29 cellular contexts compared by ENCODE assay signal in the genomic region with DNA sequence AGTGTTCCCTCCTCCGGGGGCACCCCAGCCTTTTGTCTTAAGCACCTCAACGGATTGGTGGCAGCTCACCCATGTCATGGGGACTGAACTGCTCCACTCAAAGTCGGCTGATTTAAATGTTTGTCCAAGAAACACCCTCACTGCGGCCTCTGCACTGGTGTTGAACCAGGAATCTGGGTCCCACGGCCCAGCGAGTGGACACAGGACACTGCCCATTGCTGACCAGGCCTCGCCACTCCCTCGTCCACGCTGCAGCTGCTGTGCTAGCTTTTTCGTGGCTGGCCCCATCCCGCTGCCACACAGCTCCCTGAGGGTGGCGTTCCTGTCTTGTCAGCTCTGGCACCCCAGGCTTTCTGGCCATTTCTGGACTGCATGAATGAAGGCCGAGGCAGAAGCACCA.
"Had no signal": no experiment of that assay in that cellular context is flagged by ENCODE, and none has a peak within 500 bp of the region (broad histone marks: within the 10 kb centered on the region; RNA-seq: fewer than 3 reads in every experiment).

No MANE protein-coding gene starts in this region.

- H3K4me2 ChIP-seq: smooth muscle cell had no signal

- ATAC-seq: naive thymus-derived CD4-positive, alpha-beta T cell; natural killer cell treated with Interleukin-12 subunit alpha and Interleukin-12 subunit beta and Interleukin-15 and Interleukin-18, amount 100 ng/mL, for 72 hours; psoas muscle; right cardiac atrium; sciatic nerve; stimulated activated effector memory CD8-positive, alpha-beta T cell treated with anti-CD3 and anti-CD28 coated beads, Interleukin-12 subunit alpha, Interleukin-12 subunit beta, amount 100 ng/mL, for 72 hours; stimulated activated naive B cell treated with anti-CD40 and anti-IgM and Interleukin-4, amounts not matched to agents 10 μg/mL and 1 μg/mL and 100 μg/mL, for 72 hours had no signal

- H3K4me1 ChIP-seq: parathyroid adenoma, psoas muscle, stomach, thyroid gland, tibial nerve, upper lobe of left lung, vagina had no signal

- H3K79me2 ChIP-seq: parathyroid adenoma had no signal

- H3K4me3 ChIP-seq: ovary, psoas muscle, skin epidermis, smooth muscle cell, stomach, thoracic aorta, thyroid gland, tibial nerve, upper lobe of left lung, vagina had no signal

- H3K4me1 Mint-ChIP-seq: naive thymus-derived CD4-positive, alpha-beta T cell; stimulated activated effector memory CD8-positive, alpha-beta T cell treated with anti-CD3 and anti-CD28 coated beads, Interleukin-12 subunit alpha, Interleukin-12 subunit beta, amount 100 ng/mL, for 72 hours; stimulated activated naive B cell treated with anti-CD40 and anti-IgM and Interleukin-4, amounts not matched to agents 10 μg/mL and 1 μg/mL and 100 μg/mL, for 72 hours had no signal

- H3K9ac ChIP-seq: parathyroid adenoma had no signal

- H3K36me3 Mint-ChIP-seq: naive thymus-derived CD4-positive, alpha-beta T cell; natural killer cell treated with Interleukin-12 subunit alpha and Interleukin-12 subunit beta and Interleukin-15 and Interleukin-18, amount 100 ng/mL, for 72 hours; stimulated activated effector memory CD8-positive, alpha-beta T cell treated with anti-CD3 and anti-CD28 coated beads, Interleukin-12 subunit alpha, Interleukin-12 subunit beta, amount 100 ng/mL, for 72 hours; stimulated activated naive B cell treated with anti-CD40 and anti-IgM and Interleukin-4, amounts not matched to agents 10 μg/mL and 1 μg/mL and 100 μg/mL, for 72 hours had no signal

- H3K4me3 Mint-ChIP-seq: naive thymus-derived CD4-positive, alpha-beta T cell; natural killer cell treated with Interleukin-12 subunit alpha and Interleukin-12 subunit beta and Interleukin-15 and Interleukin-18, amount 100 ng/mL, for 72 hours; nephron progenitor cell; neural crest cell; stimulated activated effector memory CD8-positive, alpha-beta T cell treated with anti-CD3 and anti-CD28 coated beads, Interleukin-12 subunit alpha, Interleukin-12 subunit beta, amount 100 ng/mL, for 72 hours; stimulated activated naive B cell treated with anti-CD40 and anti-IgM and Interleukin-4, amounts not matched to agents 10 μg/mL and 1 μg/mL and 100 μg/mL, for 72 hours; stimulated activated naive CD8-positive, alpha-beta T cell treated with anti-CD3 and anti-CD28 coated beads, Interleukin-15, Interleukin-2, amounts not matched to agents 100 ng/mL and 50 ng/mL, for 24 hours had no signal

- H3K9me3 Mint-ChIP-seq: natural killer cell treated with Interleukin-12 subunit alpha and Interleukin-12 subunit beta and Interleukin-15 and Interleukin-18, amount 100 ng/mL, for 72 hours; nephron progenitor cell; neural crest cell; stimulated activated effector memory CD8-positive, alpha-beta T cell treated with anti-CD3 and anti-CD28 coated beads, Interleukin-12 subunit alpha, Interleukin-12 subunit beta, amount 100 ng/mL, for 72 hours had no signal

- H3K27ac ChIP-seq: neutrophil, ovary, parathyroid adenoma, psoas muscle, skin epidermis, stomach, thoracic aorta, thyroid gland, tibial nerve, upper lobe of left lung, vagina had no signal

- H3K27ac Mint-ChIP-seq: naive thymus-derived CD4-positive, alpha-beta T cell; natural killer cell treated with Interleukin-12 subunit alpha and Interleukin-12 subunit beta and Interleukin-15 and Interleukin-18, amount 100 ng/mL, for 72 hours; nephron progenitor cell; progenitor cell of endocrine pancreas; stimulated activated effector memory CD8-positive, alpha-beta T cell treated with anti-CD3 and anti-CD28 coated beads, Interleukin-12 subunit alpha, Interleukin-12 subunit beta, amount 100 ng/mL, for 72 hours; stimulated activated naive B cell treated with anti-CD40 and anti-IgM and Interleukin-4, amounts not matched to agents 10 μg/mL and 1 μg/mL and 100 μg/mL, for 72 hours; stimulated activated naive CD8-positive, alpha-beta T cell treated with anti-CD3 and anti-CD28 coated beads, Interleukin-15, Interleukin-2, amounts not matched to agents 100 ng/mL and 50 ng/mL, for 24 hours had no signal

- DNase-seq: naive thymus-derived CD4-positive, alpha-beta T cell; nephron progenitor cell; occipital lobe; ovary; right cardiac atrium; stimulated activated CD4-positive, alpha-beta T cell treated with anti-CD3 and anti-CD28 coated beads, Interleukin-15, amount 100 ng/mL, for 24 hours; stimulated activated CD4-positive, alpha-beta T cell treated with anti-CD3 and anti-CD28 coated beads, Interleukin-2, amount 100 ng/mL, for 24 hours; stimulated activated CD4-positive, alpha-beta T cell treated with anti-CD3 and anti-CD28 coated beads, Interleukin-2, amount 100 ng/mL, for 48 hours; stimulated activated CD4-positive, alpha-beta T cell treated with anti-CD3 and anti-CD28 coated beads, Interleukin-4, amount 100 ng/mL, for 24 hours; stimulated activated naive B cell treated with anti-CD40 and anti-IgM and Interleukin-4, amounts not matched to agents 10 μg/mL and 1 μg/mL and 100 μg/mL, for 72 hours; stimulated activated naive CD4-positive, alpha-beta T cell treated with Interleukin-2 at 50 U/mL for 16 hours; stomach; thyroid gland; trophoblast cell had no signal

- H3K9me3 ChIP-seq: neutrophil, psoas muscle, stomach, thoracic aorta, thyroid gland, tibial nerve, upper lobe of left lung, vagina had no signal

- H3K36me3 ChIP-seq: neutrophil, ovary, stomach, thoracic aorta, thyroid gland, tibial nerve, upper lobe of left lung, vagina had no signal

- H2AFZ ChIP-seq: parathyroid adenoma had no signal

- H3K27me3 ChIP-seq: neutrophil, ovary, thyroid gland, tibial nerve, upper lobe of left lung, vagina had no signal
